Comparison of ENCODE assay signal across 2 cellular contexts in genomic region chr2:60880988-60881932, GRCh38.
TF ChIP-seq lines count a peak whose summit lies in the region.

REL (plus strand) TSS chr2:60881574; CDS start chr2:60881841, 267 bp downstream.

TF ChIP-seq in HEK293, 187 proteins besides CTCF, POLR2A, EP300 and RAD21 (continued from another document and continues in another):
- TF ChIP-seq ZNF707 (tag by site-specific recombination; IDR thresholded peaks at IDR 0.05) (no peak), ZNF792 (tag by site-specific recombination; IDR thresholded peaks at IDR 0.05) (no peak), ZNF211 (tag by site-specific recombination; IDR thresholded peaks at IDR 0.05; ENCODE audit: low read depth) (no peak), ZNF140 (tag by site-specific recombination; IDR thresholded peaks at IDR 0.05) (no peak), ZNF174 (tag by site-specific recombination; IDR thresholded peaks at IDR 0.05) (no peak), OSR2 (tag by site-specific recombination; IDR thresholded peaks at IDR 0.05) (0 out of 2 replicates have a peak, but pooled peaks have one; percentile 14), ZNF501 (tag by site-specific recombination; IDR thresholded peaks at IDR 0.05) (peak; percentile 53), ZNF350 (tag by site-specific recombination; IDR thresholded peaks at IDR 0.05) (no peak), PBX3 (CRISPR knock-in tag; IDR thresholded peaks at IDR 0.05) (peak; percentile 81; the same call in 1 of the 2 replicates), ZNF518A (tag by site-specific recombination; conservative IDR thresholded peaks at IDR 0.05; ENCODE audit: low read depth) (no peak), ZNF404 (tag by site-specific recombination; IDR thresholded peaks at IDR 0.05) (no peak), ZNF785 (tag by site-specific recombination; IDR thresholded peaks at IDR 0.05) (no peak), ZFP37 (tag by site-specific recombination; IDR thresholded peaks at IDR 0.05) (peak; percentile 74; the same call in 1 of the 2 replicates), ZFHX2 (tag by site-specific recombination; conservative IDR thresholded peaks at IDR 0.05) (peak; percentile 79), ZBTB44 (tag by site-specific recombination; IDR thresholded peaks at IDR 0.05) (no peak), ZNF280D (tag by site-specific recombination; IDR thresholded peaks at IDR 0.05) (no peak), GLIS2 (tag by site-specific recombination; IDR thresholded peaks at IDR 0.05) (peak; percentile 91), ZNF747 (tag by site-specific recombination; IDR thresholded peaks at IDR 0.05) (no peak), REPIN1 (tag by site-specific recombination; IDR thresholded peaks at IDR 0.05; ENCODE audit: low read depth) (no peak)

TF ChIP-seq in SK-N-SH, 30 proteins besides CTCF, POLR2A, EP300 and RAD21 (continued from another document):
- TF ChIP-seq USF1 (IDR thresholded peaks at IDR 0.05; ENCODE audit: borderline replicate concordance, low read depth) = no peak
- TF ChIP-seq FOXM1 (IDR thresholded peaks at IDR 0.05; ENCODE audit: low read depth) = no peak
- peak; percentile 8; the same call in 1 of the 2 replicates for TF ChIP-seq MAX (IDR thresholded peaks at IDR 0.05; ENCODE audit: low read depth)
- TF ChIP-seq RCOR1 (IDR thresholded peaks at IDR 0.05; ENCODE audit: low read length) = no peak
- TF ChIP-seq MXI1 (IDR thresholded peaks at IDR 0.05; ENCODE audit: low read depth, low read length) = peak; percentile 78
